Comparison of ENCODE assay signal across 19 cellular contexts in genomic region chr10:122624546-122624945, GRCh38.
"Had no signal": no experiment of that assay in that cellular context is flagged by ENCODE, and none has a peak within 500 bp of the region (broad histone marks: within the 10 kb centered on the region; RNA-seq: fewer than 3 reads in every experiment).

No MANE protein-coding gene starts in this region.

- H3K4me3 ChIP-seq: left ventricle myocardium inferior, lower lobe of right lung, neural progenitor cell, prostate gland, right atrium auricular region, thoracic aorta, tibial nerve, upper lobe of left lung had no signal

- H3K4me1 ChIP-seq: left ventricle myocardium inferior, lower lobe of right lung, neural progenitor cell, parathyroid adenoma, prostate gland, right atrium auricular region, tibial nerve, upper lobe of left lung had no signal

- H3K9me3 ChIP-seq: lower lobe of right lung, prostate gland, right atrium auricular region, thoracic aorta, tibial nerve, upper lobe of left lung had no signal

- H3K27ac ChIP-seq: left ventricle myocardium inferior, lower lobe of right lung, neural progenitor cell, parathyroid adenoma, prostate gland, right atrium auricular region, thoracic aorta, tibial nerve, upper lobe of left lung had no signal

- H3K27me3 ChIP-seq: neural progenitor cell, right atrium auricular region, tibial nerve, upper lobe of left lung had no signal

- H3K36me3 ChIP-seq: left ventricle myocardium inferior, lower lobe of right lung, neural progenitor cell, prostate gland, right atrium auricular region, thoracic aorta, tibial nerve, upper lobe of left lung had no signal

- DNase-seq: cortex of kidney; effector memory CD8-positive, alpha-beta T cell; hypothalamus; immature natural killer cell; islet precursor cell; kidney glomerular epithelial cell; left colon; left ventricle myocardium inferior; lower lobe of right lung; naive B cell; stimulated activated CD4-positive, alpha-beta T cell treated with anti-CD3 and anti-CD28 coated beads, Interleukin-4, amount 100 ng/mL, for 4 hours; stimulated activated naive CD8-positive, alpha-beta T cell treated with anti-CD3 and anti-CD28 coated beads, Interleukin-15, Interleukin-2, amounts not matched to agents 100 U/mL and 50 U/mL, for 24 hours had no signal
